Comparison of ENCODE assay signal across 1 cellular context in the genomic region with DNA sequence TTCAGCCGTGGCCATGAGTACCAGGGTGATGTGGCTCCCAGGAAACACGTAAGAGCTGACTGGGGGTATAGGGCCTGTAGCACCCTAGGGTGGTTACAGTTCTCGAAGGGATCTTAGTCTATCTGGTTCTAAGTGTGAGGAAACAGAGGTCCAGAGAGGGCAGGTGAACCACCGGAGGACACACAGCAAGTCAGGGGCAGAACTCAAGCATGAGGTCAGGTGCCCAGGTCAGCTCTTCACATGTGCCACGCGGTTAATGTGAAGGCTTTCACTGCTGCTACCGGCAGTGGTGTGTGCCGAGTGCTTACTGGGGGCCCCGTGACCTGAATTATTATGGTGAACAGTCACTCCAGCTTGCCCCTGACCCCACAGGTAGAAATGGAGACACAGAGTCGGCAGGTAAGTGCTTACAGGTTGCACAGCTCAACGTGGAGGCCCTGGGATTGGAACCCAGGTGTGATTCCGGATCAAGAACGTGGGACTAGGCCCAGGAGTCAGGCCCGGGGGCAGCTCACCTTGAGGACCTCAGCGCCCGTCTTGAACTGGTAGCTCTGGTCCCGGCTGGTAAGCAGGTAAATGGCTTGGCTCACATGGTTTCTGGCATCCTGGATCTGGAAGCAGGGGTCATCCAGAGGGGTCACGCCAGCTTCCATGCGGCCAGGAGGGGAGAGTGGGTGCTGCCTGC.
TF ChIP-seq lines count a peak whose summit lies in the region.

No MANE protein-coding gene starts in this region.

TF ChIP-seq in GM12878, 131 proteins besides CTCF, POLR2A, EP300 and RAD21:
- no peak for TF ChIP-seq ZZZ3 (IDR thresholded peaks at IDR 0.05; ENCODE audit: control insufficient read depth, insufficient read length, low read depth)
- TF ChIP-seq, protein P1, sequence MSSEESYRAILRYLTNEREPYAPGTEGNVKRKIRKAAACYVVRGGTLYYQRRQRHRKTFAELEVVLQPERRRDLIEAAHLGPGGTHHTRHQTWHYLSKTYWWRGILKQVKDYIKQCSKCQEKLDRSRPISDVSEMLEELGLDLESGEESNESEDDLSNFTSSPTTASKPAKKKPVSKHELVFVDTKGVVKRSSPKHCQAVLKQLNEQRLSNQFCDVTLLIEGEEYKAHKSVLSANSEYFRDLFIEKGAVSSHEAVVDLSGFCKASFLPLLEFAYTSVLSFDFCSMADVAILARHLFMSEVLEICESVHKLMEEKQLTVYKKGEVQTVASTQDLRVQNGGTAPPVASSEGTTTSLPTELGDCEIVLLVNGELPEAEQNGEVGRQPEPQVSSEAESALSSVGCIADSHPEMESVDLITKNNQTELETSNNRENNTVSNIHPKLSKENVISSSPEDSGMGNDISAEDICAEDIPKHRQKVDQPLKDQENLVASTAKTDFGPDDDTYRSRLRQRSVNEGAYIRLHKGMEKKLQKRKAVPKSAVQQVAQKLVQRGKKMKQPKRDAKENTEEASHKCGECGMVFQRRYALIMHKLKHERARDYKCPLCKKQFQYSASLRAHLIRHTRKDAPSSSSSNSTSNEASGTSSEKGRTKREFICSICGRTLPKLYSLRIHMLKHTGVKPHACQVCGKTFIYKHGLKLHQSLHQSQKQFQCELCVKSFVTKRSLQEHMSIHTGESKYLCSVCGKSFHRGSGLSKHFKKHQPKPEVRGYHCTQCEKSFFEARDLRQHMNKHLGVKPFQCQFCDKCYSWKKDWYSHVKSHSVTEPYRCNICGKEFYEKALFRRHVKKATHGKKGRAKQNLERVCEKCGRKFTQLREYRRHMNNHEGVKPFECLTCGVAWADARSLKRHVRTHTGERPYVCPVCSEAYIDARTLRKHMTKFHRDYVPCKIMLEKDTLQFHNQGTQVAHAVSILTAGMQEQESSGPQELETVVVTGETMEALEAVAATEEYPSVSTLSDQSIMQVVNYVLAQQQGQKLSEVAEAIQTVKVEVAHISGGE (CRISPR knock-in tag; IDR thresholded peaks at IDR 0.05): no peak
- no peak for TF ChIP-seq TCF7 (IDR thresholded peaks at IDR 0.05; ENCODE audit: borderline replicate concordance)
- no peak for TF ChIP-seq KDM1A (IDR thresholded peaks at IDR 0.05; ENCODE audit: borderline replicate concordance)
- TF ChIP-seq RCOR1 (conservative IDR thresholded peaks at IDR 0.05; ENCODE audit: low read depth, low read length): no peak
- no peak for TF ChIP-seq SMC3 (IDR thresholded peaks at IDR 0.05; ENCODE audit: borderline replicate concordance, low read length)
